Comparison of ENCODE assay signal across 9 cellular contexts in genomic region chr6:25369043-25369442, GRCh38.
DNase-seq lines count a peak whose midpoint lies in the region; ATAC-seq and TF ChIP-seq lines count a peak whose summit lies in the region.
"Had no signal": no experiment of that assay in that cellular context is flagged by ENCODE, and none has a peak within 500 bp of the region (broad histone marks: within the 10 kb centered on the region; RNA-seq: fewer than 3 reads in every experiment).

No MANE protein-coding gene starts in this region.

- H3K36me3 ChIP-seq in gastroesophageal sphincter (no peaks in the 10 kb centered on the region), trophoblast cell (ENCODE audit: control insufficient read depth in 1 of 2, insufficient read depth in 2 of 2, low read length in 2 of 2) (no peaks in the 10 kb centered on the region)
- H3K36me3 ChIP-seq: HAP-1 had no signal

- peaks cover 0 to 19% (median 7%) of the 10 kb centered on the region in 3 donors for H3K4me1 ChIP-seq in gastroesophageal sphincter
- no peaks in the 10 kb centered on the region for H3K4me1 ChIP-seq in trophoblast cell (ENCODE audit: control insufficient read depth in 1 of 2, insufficient read depth in 2 of 2, low read length in 2 of 2)

- H2BK5ac ChIP-seq in trophoblast cell (ENCODE audit: low read depth, low read length, poor library complexity): no peak overlapping the region

- no peaks in the 10 kb centered on the region for H3K27me3 ChIP-seq in gastroesophageal sphincter
- no peaks in the 10 kb centered on the region for H3K27me3 ChIP-seq in trophoblast cell (ENCODE audit: insufficient read depth, low read length)

- peaks cover 52% of the 10 kb centered on the region for H3K4me1 Mint-ChIP-seq in stimulated activated memory B cell treated with anti-CD40 and anti-IgM and Interleukin-4, amounts not matched to agents 10 μg/mL and 1 μg/mL and 100 μg/mL, for 72 hours

- no peak for TF ChIP-seq POLR2A in gastroesophageal sphincter (IDR thresholded peaks at IDR 0.05)

- H2AK5ac ChIP-seq in trophoblast cell (ENCODE audit: low read length): no peak overlapping the region

- H3K4me2 ChIP-seq in trophoblast cell (ENCODE audit: low read length): no peak overlapping the region

- no peak overlapping the region for H3K14ac ChIP-seq in trophoblast cell (ENCODE audit: low read length)

- no peak overlapping the region for H3K9ac ChIP-seq in trophoblast cell (ENCODE audit: low read length)

- H2AFZ ChIP-seq in trophoblast cell (ENCODE audit: insufficient read depth, low read length, poor library complexity): no peak overlapping the region

- peak overlapping the region; percentile 62 for H3K27ac Mint-ChIP-seq in stimulated activated memory B cell treated with anti-CD40 and anti-IgM and Interleukin-4, amounts not matched to agents 10 μg/mL and 1 μg/mL and 100 μg/mL, for 72 hours

- H4K8ac ChIP-seq in trophoblast cell (ENCODE audit: low read depth, low read length): no peak overlapping the region

- peaks cover 4% of the 10 kb centered on the region for H3K79me2 ChIP-seq in trophoblast cell (ENCODE audit: control insufficient read depth, insufficient read depth, low read length, poor library complexity)

- H3K18ac ChIP-seq in trophoblast cell (ENCODE audit: low read length): no peak overlapping the region

- no peak overlapping the region for H3K4ac ChIP-seq in trophoblast cell (ENCODE audit: low read depth, low read length)

- no peak overlapping the region for H3K23ac ChIP-seq in trophoblast cell (ENCODE audit: low read length)

- ATAC-seq in gastroesophageal sphincter (peak; percentile 31), HG02759 (IDR thresholded peaks at IDR 0.05; ENCODE audit: unreplicated experiment) (no peak)
- no peak for ATAC-seq in stimulated activated memory B cell treated with anti-CD40 and anti-IgM and Interleukin-4, amounts not matched to agents 10 μg/mL and 1 μg/mL and 100 μg/mL, for 72 hours

- no peak for TF ChIP-seq CTCF in gastroesophageal sphincter (IDR thresholded peaks at IDR 0.05)

- no peaks in the 10 kb centered on the region for H3K79me1 ChIP-seq in trophoblast cell (ENCODE audit: low read length)

- whole genome bisulfite sequencing in gastroesophageal sphincter (ENCODE audit: low coverage in 1 of 2), 2 donors: 41 to 43% methylated on average over 2 to 6 of the region's 6 CpGs
- WGBS in trophoblast cell (ENCODE audit: extremely low coverage, insufficient coverage, insufficient read length): no CpG with 5 or more reads among the region's 6 CpGs

- H4K91ac ChIP-seq in trophoblast cell (ENCODE audit: low read depth, low read length): no peak overlapping the region

- H4K12ac ChIP-seq in trophoblast cell (ENCODE audit: low read depth, low read length): no peak overlapping the region

- no peaks in the 10 kb centered on the region for H3K9me3 Mint-ChIP-seq in stimulated activated memory B cell treated with anti-CD40 and anti-IgM and Interleukin-4, amounts not matched to agents 10 μg/mL and 1 μg/mL and 100 μg/mL, for 72 hours

- H3K27ac ChIP-seq in gastroesophageal sphincter: peak overlapping the region in 1 of 4 donors; percentile 20
- no peak overlapping the region for H3K27ac ChIP-seq in trophoblast cell (ENCODE audit: low read depth, low read length)

- peaks cover 9% of the 10 kb centered on the region for H3K27me3 Mint-ChIP-seq in stimulated activated memory B cell treated with anti-CD40 and anti-IgM and Interleukin-4, amounts not matched to agents 10 μg/mL and 1 μg/mL and 100 μg/mL, for 72 hours

- DNase-seq in NCI-H446 (lab: John Stamatoyannopoulos, UW) (peak; percentile 93 to 96), NCI-H446 treated with DMSO at 0.1 percent for 48 hours (lab: John Stamatoyannopoulos, UW) (no peak), RPMI8226 (peak; percentile 72), GDM1 (lab: John Stamatoyannopoulos, UW) (no peak), trophoblast cell (no peak)

- no peak overlapping the region for H2BK120ac ChIP-seq in trophoblast cell (ENCODE audit: insufficient read depth, low read length, poor library complexity)

- H3K36me3 Mint-ChIP-seq in stimulated activated memory B cell treated with anti-CD40 and anti-IgM and Interleukin-4, amounts not matched to agents 10 μg/mL and 1 μg/mL and 100 μg/mL, for 72 hours: peaks cover 4% of the 10 kb centered on the region

- no peak overlapping the region for H3K4me3 Mint-ChIP-seq in stimulated activated memory B cell treated with anti-CD40 and anti-IgM and Interleukin-4, amounts not matched to agents 10 μg/mL and 1 μg/mL and 100 μg/mL, for 72 hours

- H2BK12ac ChIP-seq in trophoblast cell (ENCODE audit: low read length): no peak overlapping the region

- no peak overlapping the region for H3K4me3 ChIP-seq in gastroesophageal sphincter
- H3K4me3 ChIP-seq in trophoblast cell (ENCODE audit: low read depth, low read length): no peak overlapping the region
- H3K4me3 ChIP-seq: HAP-1 had no signal

- H3K9me3 ChIP-seq in gastroesophageal sphincter (no peaks in the 10 kb centered on the region), trophoblast cell (ENCODE audit: insufficient read depth, low read depth, low read length) (no peaks in the 10 kb centered on the region)
- H3K9me3 ChIP-seq: HAP-1 had no signal

- no peak for TF ChIP-seq EP300 in gastroesophageal sphincter (IDR thresholded peaks at IDR 0.05)

Comparison
In these comparisons a context has a peak if more than half of its experiments do, and no peak if none do; other contexts are left out.
1. DNase-seq: peak in NCI-H446 (2 of 2) and RPMI8226 (single experiment); none in NCI-H446 treated with DMSO at 0.1 percent for 48 hours (single experiment), GDM1 (single experiment) and trophoblast cell (0 of 2).